Comparison of ENCODE assay signal across 1 cellular context in genomic region chr5:111083323-111083722, GRCh38.
TF ChIP-seq lines count a peak whose summit lies in the region.

No MANE protein-coding gene starts in this region.

TF ChIP-seq in K562, 482 proteins besides CTCF, POLR2A, EP300 and RAD21 (continued from another document and continues in another):
- TF ChIP-seq MGA (IDR thresholded peaks at IDR 0.05) (peak; percentile 24; the same call in 1 of the 2 replicates), CLOCK (CRISPR knock-in tag; IDR thresholded peaks at IDR 0.05; ENCODE audit: borderline replicate concordance) (no peak), ZNF449 (CRISPR knock-in tag; IDR thresholded peaks at IDR 0.05) (no peak), USF1 (CRISPR knock-in tag; IDR thresholded peaks at IDR 0.05) (no peak), NFRKB (IDR thresholded peaks at IDR 0.05; ENCODE audit: low read depth) (no peak), CHD7 (IDR thresholded peaks at IDR 0.05; ENCODE audit: low read depth, low read length) (no peak), LEF1 (IDR thresholded peaks at IDR 0.05) (peak; percentile 55; the same call in 1 of the 2 replicates), DPF2 (IDR thresholded peaks at IDR 0.05) (peak; percentile 78), ZNF282 (CRISPR knock-in tag; IDR thresholded peaks at IDR 0.05) (no peak), MTF1 (CRISPR knock-in tag; IDR thresholded peaks at IDR 0.05; ENCODE audit: borderline replicate concordance) (no peak), ZEB2 (IDR thresholded peaks at IDR 0.05) (peak; percentile 70), ARID2 (IDR thresholded peaks at IDR 0.05) (no peak), ZNF395 (CRISPR knock-in tag; IDR thresholded peaks at IDR 0.05) (0 out of 2 replicates have a peak, but pooled peaks have one; percentile 20), TRIM25 (IDR thresholded peaks at IDR 0.05; ENCODE audit: borderline replicate concordance) (no peak)
